In genomic region chr9:98008764-98009163, GRCh38 we compare ENCODE assay signal across 23 cellular contexts. TPM values are rescaled to one million over a fixed set of nuclear protein-coding genes. Genes with fewer than 3 reads are reported as not detected.
DNase-seq lines count a peak whose midpoint lies in the region; ATAC-seq lines count a peak whose summit lies in the region.
"Had no signal": no experiment of that assay in that cellular context is flagged by ENCODE, and none has a peak within 500 bp of the region (broad histone marks: within the 10 kb centered on the region; RNA-seq: fewer than 3 reads in every experiment).

No MANE protein-coding gene starts in this region.

- H3K4me1 Mint-ChIP-seq in activated T-cell treated with anti-CD3 and anti-CD28 coated beads, Interleukin-2, amount 50 U/mL, for 24 hours (ENCODE audit: low read depth) = peaks cover 56% of the 10 kb centered on the region
- H3K4me1 Mint-ChIP-seq in activated naive CD8-positive, alpha-beta T cell treated with anti-CD3 and anti-CD28 coated beads, Interleukin-2, amount 50 U/mL, for 24 hours = peaks cover 45% of the 10 kb centered on the region
- H3K4me1 Mint-ChIP-seq in activated naive CD8-positive, alpha-beta T cell treated with anti-CD3 and anti-CD28 coated beads for 36 hours = peaks cover 37% of the 10 kb centered on the region

- WGBS in aorta, 2 donors = 81 to 83% methylated on average over 3 of the region's 3 CpGs

- no peak for DNase-seq in activated T-cell treated with anti-CD3 and anti-CD28 coated beads, Interleukin-2, amount 50 U/mL, for 24 hours
- DNase-seq in activated T-cell treated with anti-CD3 and anti-CD28 coated beads, Interleukin-2, amount 50 U/mL, for 1 hour = no peak
- DNase-seq in activated naive CD8-positive, alpha-beta T cell treated with anti-CD3 and anti-CD28 coated beads, Interleukin-2, amount 50 U/mL, for 24 hours = no peak
- no peak for DNase-seq in activated naive CD8-positive, alpha-beta T cell treated with anti-CD3 and anti-CD28 coated beads for 36 hours
- DNase-seq in Karpas-422 (no peak), epithelial cell of prostate (ENCODE audit: low read depth, low spot score) (no peak), aorta (no peak)
- no peak for DNase-seq in NK-92 treated with Interleukin-12 subunit alpha and Interleukin-12 subunit beta, amount 100 ng/mL, for 24 hours (lab: John Stamatoyannopoulos, UW)
- DNase-seq: ACHN; AML-193; BE2C; CD4-positive, alpha-beta T cell; CD8-positive, alpha-beta memory T cell; DMS 273 treated with DMSO at 0.1 percent for 48 hours; DMS79; EL; GF-D8; GOT3; HFFc6 had no signal

- no peak overlapping the region for H3K4me3 Mint-ChIP-seq in activated T-cell treated with anti-CD3 and anti-CD28 coated beads, Interleukin-2, amount 50 U/mL, for 24 hours
- no peak overlapping the region for H3K4me3 Mint-ChIP-seq in activated naive CD8-positive, alpha-beta T cell treated with anti-CD3 and anti-CD28 coated beads, Interleukin-2, amount 50 U/mL, for 24 hours
- no peak overlapping the region for H3K4me3 Mint-ChIP-seq in activated naive CD8-positive, alpha-beta T cell treated with anti-CD3 and anti-CD28 coated beads for 36 hours
- H3K4me3 Mint-ChIP-seq: CD14-positive monocyte; CD4-positive, alpha-beta T cell; CD8-positive, alpha-beta memory T cell had no signal

- H3K36me3 ChIP-seq in Karpas-422 (ENCODE audit: insufficient read depth, low read length) (peaks cover 64% of the 10 kb centered on the region), aorta (ENCODE audit: control insufficient read depth in 1 of 2, insufficient read depth in 2 of 2, low read length in 1 of 2) (peaks cover 5 to 10% of the 10 kb centered on the region in 2 donors)

- no peak overlapping the region for H3K4me3 ChIP-seq in Karpas-422 (ENCODE audit: low read length)
- H3K4me3 ChIP-seq in aorta (ENCODE audit: low read length in 2 of 2) = no peak overlapping the region
- H3K4me3 ChIP-seq: BLaER1 treated with 17β-estradiol and CSF1 and Interleukin-3, amounts not matched to agents 10 nM and 100 nM; HAP-1 had no signal

- H2AFZ ChIP-seq in Karpas-422 (ENCODE audit: low read length) = no peak overlapping the region

- no peaks in the 10 kb centered on the region for H3K9me3 Mint-ChIP-seq in activated T-cell treated with anti-CD3 and anti-CD28 coated beads, Interleukin-2, amount 50 U/mL, for 24 hours
- no peaks in the 10 kb centered on the region for H3K9me3 Mint-ChIP-seq in activated naive CD8-positive, alpha-beta T cell treated with anti-CD3 and anti-CD28 coated beads, Interleukin-2, amount 50 U/mL, for 24 hours
- no peaks in the 10 kb centered on the region for H3K9me3 Mint-ChIP-seq in activated naive CD8-positive, alpha-beta T cell treated with anti-CD3 and anti-CD28 coated beads for 36 hours
- H3K9me3 Mint-ChIP-seq: CD4-positive, alpha-beta T cell; CD8-positive, alpha-beta memory T cell; HFFc6 had no signal

- H3K27me3 Mint-ChIP-seq in activated T-cell treated with anti-CD3 and anti-CD28 coated beads, Interleukin-2, amount 50 U/mL, for 24 hours = no peaks in the 10 kb centered on the region
- H3K27me3 Mint-ChIP-seq in activated naive CD8-positive, alpha-beta T cell treated with anti-CD3 and anti-CD28 coated beads, Interleukin-2, amount 50 U/mL, for 24 hours = no peaks in the 10 kb centered on the region
- no peaks in the 10 kb centered on the region for H3K27me3 Mint-ChIP-seq in activated naive CD8-positive, alpha-beta T cell treated with anti-CD3 and anti-CD28 coated beads for 36 hours
- H3K27me3 Mint-ChIP-seq: CD4-positive, alpha-beta T cell; CD8-positive, alpha-beta memory T cell had no signal

- H3K27ac ChIP-seq in Karpas-422 (ENCODE audit: low read length) (peak overlapping the region; percentile 95), epithelial cell of prostate (peak overlapping the region; percentile 67), aorta (ENCODE audit: low read depth in 1 of 2, low read length in 2 of 2) (no peak overlapping the region)
- H3K27ac ChIP-seq: 22Rv1 had no signal

- H3K9me2 ChIP-seq in Karpas-422 (replicated peaks; ENCODE audit: insufficient read depth, low read length) = no peaks in the 10 kb centered on the region

- no peak for ATAC-seq in activated naive CD8-positive, alpha-beta T cell treated with anti-CD3 and anti-CD28 coated beads, Interleukin-2, amount 50 U/mL, for 24 hours
- no peak for ATAC-seq in aorta (ENCODE audit: low FRiP score)

- H3K9ac ChIP-seq in Karpas-422 (ENCODE audit: low read length) = no peak overlapping the region
- H3K9ac ChIP-seq: BLaER1 treated with 17β-estradiol and CSF1 and Interleukin-3, amounts not matched to agents 10 nM and 100 nM had no signal

- H3K79me2 ChIP-seq in Karpas-422 (ENCODE audit: low read length) = peaks cover 74% of the 10 kb centered on the region

- H4K20me1 ChIP-seq in Karpas-422 (ENCODE audit: insufficient read depth, low read depth, low read length) = peaks cover 5% of the 10 kb centered on the region

- H3K27ac Mint-ChIP-seq in activated T-cell treated with anti-CD3 and anti-CD28 coated beads, Interleukin-2, amount 50 U/mL, for 24 hours = peak overlapping the region; percentile 26
- peak overlapping the region; percentile 76 for H3K27ac Mint-ChIP-seq in activated naive CD8-positive, alpha-beta T cell treated with anti-CD3 and anti-CD28 coated beads, Interleukin-2, amount 50 U/mL, for 24 hours
- H3K27ac Mint-ChIP-seq in activated naive CD8-positive, alpha-beta T cell treated with anti-CD3 and anti-CD28 coated beads for 36 hours = no peak overlapping the region
- H3K27ac Mint-ChIP-seq: CD4-positive, alpha-beta T cell had no signal

- intact Hi-C loops in aorta (cut with DNase I) = no loop called here

- H3K36me3 Mint-ChIP-seq in activated T-cell treated with anti-CD3 and anti-CD28 coated beads, Interleukin-2, amount 50 U/mL, for 24 hours (ENCODE audit: low read depth) = peaks cover 99% of the 10 kb centered on the region
- H3K36me3 Mint-ChIP-seq in activated naive CD8-positive, alpha-beta T cell treated with anti-CD3 and anti-CD28 coated beads, Interleukin-2, amount 50 U/mL, for 24 hours (ENCODE audit: low read depth) = peaks cover 86% of the 10 kb centered on the region
- peaks cover 53% of the 10 kb centered on the region for H3K36me3 Mint-ChIP-seq in activated naive CD8-positive, alpha-beta T cell treated with anti-CD3 and anti-CD28 coated beads for 36 hours

- H3K27me3 ChIP-seq in Karpas-422 (ENCODE audit: low read length) (no peaks in the 10 kb centered on the region), aorta (ENCODE audit: control insufficient read depth in 1 of 2, insufficient read depth in 2 of 2, low read length in 1 of 2) (no peaks in the 10 kb centered on the region)
- H3K27me3 ChIP-seq: BE2C; BLaER1 treated with 17β-estradiol and CSF1 and Interleukin-3, amounts not matched to agents 10 nM and 100 nM had no signal

- H3K4me1 ChIP-seq in Karpas-422 (ENCODE audit: low read length) = peaks cover 74% of the 10 kb centered on the region
- H3K4me1 ChIP-seq in aorta (ENCODE audit: control insufficient read depth in 1 of 2, insufficient read depth in 2 of 2, low read length in 2 of 2) = peaks cover 2% of the 10 kb centered on the region in 2 donors
- H3K4me1 ChIP-seq: BE2C, HAP-1 had no signal

- H3K4me2 ChIP-seq in Karpas-422 (ENCODE audit: low read depth, low read length, poor library complexity, severe bottlenecking) = peak overlapping the region; percentile 71

- H3K9me3 ChIP-seq in Karpas-422 (ENCODE audit: low read length) = no peaks in the 10 kb centered on the region
- H3K9me3 ChIP-seq in aorta (ENCODE audit: control insufficient read depth, low read length) = no peaks in the 10 kb centered on the region
- H3K9me3 ChIP-seq: BE2C; BLaER1 treated with 17β-estradiol and CSF1 and Interleukin-3, amounts not matched to agents 10 nM and 100 nM; HAP-1 had no signal

RNA-seq across cellular contexts. Expression of gene ANP32B, which starts 25.6 kb away (rescaled TPM):
- 100 to 1,000 TPM; 397 to 405 TPM for total RNA-seq in activated naive CD8-positive, alpha-beta T cell treated with anti-CD3 and anti-CD28 coated beads for 36 hours
- total RNA-seq in Karpas-422 (2014; rRNA removed; shearing (Covaris generic); ENCODE audit: low replicate concordance) = 29.1 and 76.3 TPM in 2 replicates
- 100 to 1,000 TPM in 1 of 2 donors, 10 to 100 TPM in 1; 98.6 to 111 TPM for total RNA-seq in aorta
- 100 to 1,000 TPM; 132 to 350 TPM for polyA plus RNA-seq in aorta

RNA-seq across cellular contexts. Expression of gene NANS, which starts 47.8 kb away (rescaled TPM):
- total RNA-seq in activated naive CD8-positive, alpha-beta T cell treated with anti-CD3 and anti-CD28 coated beads for 36 hours = 10 to 100 TPM; 46.1 to 47.4 TPM
- 77.9 and 135 TPM in 2 replicates for total RNA-seq in Karpas-422 (2014; rRNA removed; shearing (Covaris generic); ENCODE audit: low replicate concordance)
- total RNA-seq in aorta = 10 to 100 TPM; 40.8 to 47.3 TPM
- 10 to 100 TPM; 39.2 to 57.1 TPM for polyA plus RNA-seq in aorta

Comparison
In these comparisons a context has a peak if more than half of its experiments do, and no peak if none do; other contexts are left out.
1. H3K27ac ChIP-seq: peak in Karpas-422 (single experiment) and epithelial cell of prostate (single experiment); none in aorta (0 of 2).